ENCODE assay signal across 21 cellular contexts in the genomic region with DNA sequence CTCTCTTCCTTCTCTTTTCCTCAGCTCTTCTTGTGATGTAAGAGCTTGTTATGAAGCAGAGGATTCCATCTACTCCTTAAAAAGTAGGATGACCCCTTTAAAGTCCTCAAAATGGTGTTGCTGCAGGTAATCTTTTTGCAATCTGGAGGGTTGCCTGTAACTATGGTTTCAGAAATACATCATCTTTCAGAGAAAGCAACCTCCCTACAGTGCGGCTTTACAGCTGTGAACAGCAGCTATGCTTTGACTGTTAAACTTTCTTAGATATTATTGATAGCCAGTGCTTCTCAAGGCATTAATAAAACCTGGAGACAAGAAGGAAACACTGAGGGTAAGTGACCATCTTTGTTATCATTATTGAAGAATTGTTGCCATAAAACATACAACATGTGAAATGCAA.
DNase-seq lines count a peak whose midpoint lies in the region; ATAC-seq and TF ChIP-seq lines count a peak whose summit lies in the region.
"Had no signal": no experiment of that assay in that cellular context is flagged by ENCODE, and none has a peak within 500 bp of the region (broad histone marks: within the 10 kb centered on the region; RNA-seq: fewer than 3 reads in every experiment).

No MANE protein-coding gene starts in this region.

- H3K36me3 Mint-ChIP-seq in activated T-cell treated with anti-CD3 and anti-CD28 coated beads, Interleukin-2, amount 50 U/mL, for 72 hours (ENCODE audit: insufficient read depth in 2 of 2): peaks cover 0 to 1% of the 10 kb centered on the region in 2 donors
- peaks cover 8% of the 10 kb centered on the region for H3K36me3 Mint-ChIP-seq in T-helper 2 cell treated with Interferon-gamma antibody and Interleukin-4, amounts not matched to agents 5 μg/mL and 100 μg/mL, for 36 hours (ENCODE audit: low read depth)
- H3K36me3 Mint-ChIP-seq: CD8-positive, alpha-beta memory T cell; T-cell had no signal

- no peak overlapping the region for H3K27ac ChIP-seq in Peyer's patch
- H3K27ac ChIP-seq: C4-2B, HL-60, SJCRH30 had no signal

- peaks cover 46% of the 10 kb centered on the region for H3K4me1 Mint-ChIP-seq in activated T-cell treated with anti-CD3 and anti-CD28 coated beads, Interleukin-2, amount 50 U/mL, for 72 hours (ENCODE audit: low read depth)
- peaks cover 27% of the 10 kb centered on the region for H3K4me1 Mint-ChIP-seq in T-helper 2 cell treated with Interferon-gamma antibody and Interleukin-4, amounts not matched to agents 5 μg/mL and 100 μg/mL, for 36 hours (ENCODE audit: low read depth)

- H3K4me1 ChIP-seq in Peyer's patch: no peaks in the 10 kb centered on the region
- H3K4me1 ChIP-seq: SJCRH30 had no signal

- H3K9me3 Mint-ChIP-seq in activated T-cell treated with anti-CD3 and anti-CD28 coated beads, Interleukin-2, amount 50 U/mL, for 72 hours: no peaks in the 10 kb centered on the region
- H3K9me3 Mint-ChIP-seq in T-helper 2 cell treated with Interferon-gamma antibody and Interleukin-4, amounts not matched to agents 5 μg/mL and 100 μg/mL, for 36 hours: peaks cover 8% of the 10 kb centered on the region
- H3K9me3 Mint-ChIP-seq: CD8-positive, alpha-beta memory T cell; T-cell had no signal

- H3K27ac Mint-ChIP-seq in activated T-cell treated with anti-CD3 and anti-CD28 coated beads, Interleukin-2, amount 50 U/mL, for 72 hours: peak overlapping the region; percentile 24
- peak overlapping the region; percentile 51 for H3K27ac Mint-ChIP-seq in T-helper 2 cell treated with Interferon-gamma antibody and Interleukin-4, amounts not matched to agents 5 μg/mL and 100 μg/mL, for 36 hours
- H3K27ac Mint-ChIP-seq: CD8-positive, alpha-beta memory T cell; T-cell had no signal

- no peaks in the 10 kb centered on the region for H3K9me3 ChIP-seq in Peyer's patch
- H3K9me3 ChIP-seq: MG63 had no signal

- DNase-seq in activated T-cell treated with anti-CD3 and anti-CD28 coated beads, Interleukin-2, amount 50 U/mL, for 72 hours: no peak
- no peak for DNase-seq in activated T-cell treated with anti-CD3 and anti-CD28 coated beads, Interleukin-2, amount 50 U/mL, for 1 hour
- DNase-seq in T-helper 2 cell treated with Interferon-gamma antibody and Interleukin-4, amounts not matched to agents 5 μg/mL and 100 μg/mL, for 36 hours (ENCODE audit: low spot score): no peak
- DNase-seq in Peyer's patch (no peak), NCI-H1436 (lab: John Stamatoyannopoulos, UW) (no peak)
- DNase-seq: Calu3; CD8-positive, alpha-beta memory T cell; DMS153; GDM1; H7; MG63; NCI-H1417; NCI-H187; SJCRH30; T-cell had no signal

- H3K4me3 ChIP-seq in Peyer's patch: no peak overlapping the region
- H3K4me3 ChIP-seq: K562, MG63, SJCRH30 had no signal

- H3K27me3 Mint-ChIP-seq in activated T-cell treated with anti-CD3 and anti-CD28 coated beads, Interleukin-2, amount 50 U/mL, for 72 hours (ENCODE audit: low read depth): peaks cover 24% of the 10 kb centered on the region
- no peaks in the 10 kb centered on the region for H3K27me3 Mint-ChIP-seq in T-helper 2 cell treated with Interferon-gamma antibody and Interleukin-4, amounts not matched to agents 5 μg/mL and 100 μg/mL, for 36 hours (ENCODE audit: low read depth)

- no peak for TF ChIP-seq CTCF in Peyer's patch (IDR thresholded peaks at IDR 0.05)

- peak overlapping the region in 1 of 2 donors; percentile 59 for H3K4me3 Mint-ChIP-seq in activated T-cell treated with anti-CD3 and anti-CD28 coated beads, Interleukin-2, amount 50 U/mL, for 72 hours
- no peak overlapping the region for H3K4me3 Mint-ChIP-seq in T-helper 2 cell treated with Interferon-gamma antibody and Interleukin-4, amounts not matched to agents 5 μg/mL and 100 μg/mL, for 36 hours
- H3K4me3 Mint-ChIP-seq: CD8-positive, alpha-beta memory T cell; T-cell had no signal

- H3K36me3 ChIP-seq in Peyer's patch: no peaks in the 10 kb centered on the region
- H3K36me3 ChIP-seq: MG63, SJCRH30 had no signal

- H3K27me3 ChIP-seq in Peyer's patch: no peaks in the 10 kb centered on the region
- H3K27me3 ChIP-seq: MG63, SJCRH30 had no signal

- ATAC-seq in activated T-cell treated with anti-CD3 and anti-CD28 coated beads, Interleukin-2, amount 50 U/mL, for 72 hours (replicated peaks in 1 of 2): no peak
- ATAC-seq in GM18868 (IDR thresholded peaks at IDR 0.05; ENCODE audit: unreplicated experiment): peak; percentile 22
- ATAC-seq in HG03196 (IDR thresholded peaks at IDR 0.05; ENCODE audit: unreplicated experiment): no peak
- ATAC-seq: HepG2, K562, T-cell had no signal

- TF ChIP-seq POLR2A in Peyer's patch (IDR thresholded peaks at IDR 0.05): no peak
